Comparison of ENCODE assay signal across 11 cellular contexts in the genomic region with DNA sequence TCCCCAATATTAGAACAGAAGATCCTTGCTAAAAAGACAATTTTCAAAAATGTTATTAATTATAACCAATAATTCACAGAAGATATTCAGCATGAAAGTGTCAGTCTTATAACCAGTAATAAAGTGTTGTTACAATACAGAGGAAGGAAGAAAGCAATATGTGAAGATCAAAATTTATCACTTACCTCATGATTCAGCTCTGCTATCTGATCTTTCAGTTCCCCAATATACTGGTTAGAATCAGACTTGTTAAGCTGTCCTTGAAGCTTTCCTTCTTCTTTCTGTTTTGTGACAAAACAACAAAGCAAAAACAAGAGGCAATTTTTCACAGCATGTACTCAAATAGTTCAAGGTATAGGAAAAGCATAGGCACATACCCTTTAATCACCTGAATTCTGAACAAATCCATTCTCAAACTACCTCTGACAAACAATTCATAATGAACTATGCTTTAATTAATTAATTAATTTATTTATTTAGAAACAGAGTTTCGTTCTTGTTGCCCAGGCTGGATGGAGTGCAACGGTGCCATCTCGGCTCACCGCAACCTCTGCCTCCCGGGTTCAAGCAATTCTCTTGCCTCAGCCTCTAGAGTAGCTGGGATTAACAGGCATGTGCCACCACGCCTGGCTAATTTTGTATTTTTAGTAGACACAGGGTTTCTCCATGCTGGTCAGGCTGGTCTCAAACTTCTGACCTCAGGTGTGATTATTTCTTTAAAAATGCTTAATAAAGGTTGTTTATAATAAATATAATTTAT.
DNase-seq lines count a peak whose midpoint lies in the region; ATAC-seq and TF ChIP-seq lines count a peak whose summit lies in the region.
"Had no signal": no experiment of that assay in that cellular context is flagged by ENCODE, and none has a peak within 500 bp of the region (broad histone marks: within the 10 kb centered on the region; RNA-seq: fewer than 3 reads in every experiment).

No MANE protein-coding gene starts in this region.

- peak; percentile 31 for ATAC-seq in activated CD4-positive, alpha-beta T cell treated with anti-CD3 and anti-CD28 coated beads for 36 hours
- peak; percentile 96 for ATAC-seq in GM21717 (IDR thresholded peaks at IDR 0.05; ENCODE audit: unreplicated experiment)
- ATAC-seq in HG03442 (IDR thresholded peaks at IDR 0.05; ENCODE audit: unreplicated experiment): peak; percentile 95
- ATAC-seq in naive thymus-derived CD4-positive, alpha-beta T cell: peak; percentile 63
- no peak for ATAC-seq in mucosa of descending colon
- ATAC-seq: left ventricle myocardium superior had no signal

- H3K9me3 Mint-ChIP-seq in activated CD4-positive, alpha-beta T cell treated with anti-CD3 and anti-CD28 coated beads for 36 hours (ENCODE audit: low read depth): no peaks in the 10 kb centered on the region
- no peaks in the 10 kb centered on the region for H3K9me3 Mint-ChIP-seq in naive thymus-derived CD4-positive, alpha-beta T cell

- H3K27me3 Mint-ChIP-seq in activated CD4-positive, alpha-beta T cell treated with anti-CD3 and anti-CD28 coated beads for 36 hours: no peaks in the 10 kb centered on the region
- H3K27me3 Mint-ChIP-seq in naive thymus-derived CD4-positive, alpha-beta T cell: no peaks in the 10 kb centered on the region

- peaks cover 32% of the 10 kb centered on the region for H3K4me1 Mint-ChIP-seq in activated CD4-positive, alpha-beta T cell treated with anti-CD3 and anti-CD28 coated beads for 36 hours
- peaks cover 0 to 34% (median 5%) of the 10 kb centered on the region in 7 donors for H3K4me1 Mint-ChIP-seq in naive thymus-derived CD4-positive, alpha-beta T cell

- peaks cover 67% of the 10 kb centered on the region for H3K36me3 Mint-ChIP-seq in activated CD4-positive, alpha-beta T cell treated with anti-CD3 and anti-CD28 coated beads for 36 hours (ENCODE audit: low read depth)
- peaks cover 0 to 4% (median 0%) of the 10 kb centered on the region in 5 donors for H3K36me3 Mint-ChIP-seq in naive thymus-derived CD4-positive, alpha-beta T cell

- H3K4me3 Mint-ChIP-seq in activated CD4-positive, alpha-beta T cell treated with anti-CD3 and anti-CD28 coated beads for 36 hours: no peak overlapping the region
- no peak overlapping the region for H3K4me3 Mint-ChIP-seq in naive thymus-derived CD4-positive, alpha-beta T cell

- H3K4me3 ChIP-seq in naive thymus-derived CD4-positive, alpha-beta T cell (ENCODE audit: low read length): no peak overlapping the region
- H3K4me3 ChIP-seq in mucosa of descending colon (no peak overlapping the region), right atrium auricular region (no peak overlapping the region)
- H3K4me3 ChIP-seq: ascending aorta had no signal

- no peaks in the 10 kb centered on the region for H3K9me3 ChIP-seq in naive thymus-derived CD4-positive, alpha-beta T cell (ENCODE audit: control insufficient read depth in 2 of 3, low read length in 3 of 3)
- H3K9me3 ChIP-seq in mucosa of descending colon: no peaks in the 10 kb centered on the region
- H3K9me3 ChIP-seq in right atrium auricular region: no peaks in the 10 kb centered on the region
- H3K9me3 ChIP-seq: ascending aorta had no signal

- TF ChIP-seq CTCF in mucosa of descending colon (IDR thresholded peaks at IDR 0.05) (no peak), right atrium auricular region (IDR thresholded peaks at IDR 0.05) (no peak)

- CTCF ChIA-PET in activated CD4-positive, alpha-beta T cell treated with anti-CD3 and anti-CD28 coated beads for 36 hours (lab: Charles Lee): no interaction called here
- CTCF ChIA-PET in naive thymus-derived CD4-positive, alpha-beta T cell (lab: Charles Lee): no interaction called here

- no peak overlapping the region for H3K27ac ChIP-seq in naive thymus-derived CD4-positive, alpha-beta T cell (ENCODE audit: low read depth, low read length)
- no peak overlapping the region for H3K27ac ChIP-seq in right atrium auricular region
- H3K27ac ChIP-seq: ascending aorta had no signal

- intact Hi-C loops in activated CD4-positive, alpha-beta T cell treated with anti-CD3 and anti-CD28 coated beads for 36 hours (cut with DNase I, micrococcal nuclease): loop anchor here in 1 of 2 experiments (2.0 kb wide), 1 partner anchor 15 kb away; no protein-coding TSS in a partner anchor
- intact Hi-C loops in naive thymus-derived CD4-positive, alpha-beta T cell (cut with micrococcal nuclease): loop anchor here (2.0 kb wide), 2 partner anchors 19 kb away; no protein-coding TSS in a partner anchor
- intact Hi-C loops in mucosa of descending colon (cut with DNase I, micrococcal nuclease): no loop called here

- H3K27ac Mint-ChIP-seq in activated CD4-positive, alpha-beta T cell treated with anti-CD3 and anti-CD28 coated beads for 36 hours: no peak overlapping the region
- peak overlapping the region in 1 of 9 donors; percentile 55 for H3K27ac Mint-ChIP-seq in naive thymus-derived CD4-positive, alpha-beta T cell

- POLR2A ChIA-PET in activated CD4-positive, alpha-beta T cell treated with anti-CD3 and anti-CD28 coated beads for 36 hours (lab: Charles Lee): interaction anchor here (0.7 kb wide), 1 partner anchor 253 kb away, joined by 3 read pairs; no protein-coding TSS in a partner anchor
- POLR2A ChIA-PET in naive thymus-derived CD4-positive, alpha-beta T cell (lab: Charles Lee): no interaction called here

- no peaks in the 10 kb centered on the region for H3K4me1 ChIP-seq in naive thymus-derived CD4-positive, alpha-beta T cell (ENCODE audit: control insufficient read depth in 2 of 2, insufficient read depth in 2 of 2, low read length in 2 of 2)
- H3K4me1 ChIP-seq in mucosa of descending colon (ENCODE audit: low read depth) (no peaks in the 10 kb centered on the region), right atrium auricular region (no peaks in the 10 kb centered on the region)
- H3K4me1 ChIP-seq: ascending aorta had no signal

- no peak for DNase-seq in activated CD4-positive, alpha-beta T cell treated with anti-CD3 and anti-CD28 coated beads for 36 hours
- DNase-seq in activated CD4-positive, alpha-beta T cell treated with anti-CD3 and anti-CD28 coated beads, Interleukin-2, amount 50 U/mL, for 48 hours: no peak
- no peak for DNase-seq in naive thymus-derived CD4-positive, alpha-beta T cell
- DNase-seq in mucosa of descending colon (no peak), putamen (ENCODE audit: low spot score) (no peak), right atrium auricular region (ENCODE audit: low spot score) (no peak)
- DNase-seq: IMR-90, left ventricle myocardium superior had no signal

- H3K27me3 ChIP-seq in naive thymus-derived CD4-positive, alpha-beta T cell (ENCODE audit: control insufficient read depth in 2 of 2, insufficient read depth in 2 of 2, low read length in 2 of 2): no peaks in the 10 kb centered on the region
- no peaks in the 10 kb centered on the region for H3K27me3 ChIP-seq in right atrium auricular region
- H3K27me3 ChIP-seq: ascending aorta had no signal

- H3K36me3 ChIP-seq in naive thymus-derived CD4-positive, alpha-beta T cell (ENCODE audit: control insufficient read depth in 2 of 3, insufficient read depth in 3 of 3, low read length in 3 of 3): no peaks in the 10 kb centered on the region
- H3K36me3 ChIP-seq in mucosa of descending colon (ENCODE audit: low read depth): no peaks in the 10 kb centered on the region
- H3K36me3 ChIP-seq in right atrium auricular region: no peaks in the 10 kb centered on the region
- H3K36me3 ChIP-seq: ascending aorta had no signal

Comparison
In these comparisons a context has a peak if more than half of its experiments do, and no peak if none do; other contexts are left out.
1. intact Hi-C loops: an anchor here in naive thymus-derived CD4-positive, alpha-beta T cell (2.0 kb wide); none called in mucosa of descending colon.